In the genomic region with DNA sequence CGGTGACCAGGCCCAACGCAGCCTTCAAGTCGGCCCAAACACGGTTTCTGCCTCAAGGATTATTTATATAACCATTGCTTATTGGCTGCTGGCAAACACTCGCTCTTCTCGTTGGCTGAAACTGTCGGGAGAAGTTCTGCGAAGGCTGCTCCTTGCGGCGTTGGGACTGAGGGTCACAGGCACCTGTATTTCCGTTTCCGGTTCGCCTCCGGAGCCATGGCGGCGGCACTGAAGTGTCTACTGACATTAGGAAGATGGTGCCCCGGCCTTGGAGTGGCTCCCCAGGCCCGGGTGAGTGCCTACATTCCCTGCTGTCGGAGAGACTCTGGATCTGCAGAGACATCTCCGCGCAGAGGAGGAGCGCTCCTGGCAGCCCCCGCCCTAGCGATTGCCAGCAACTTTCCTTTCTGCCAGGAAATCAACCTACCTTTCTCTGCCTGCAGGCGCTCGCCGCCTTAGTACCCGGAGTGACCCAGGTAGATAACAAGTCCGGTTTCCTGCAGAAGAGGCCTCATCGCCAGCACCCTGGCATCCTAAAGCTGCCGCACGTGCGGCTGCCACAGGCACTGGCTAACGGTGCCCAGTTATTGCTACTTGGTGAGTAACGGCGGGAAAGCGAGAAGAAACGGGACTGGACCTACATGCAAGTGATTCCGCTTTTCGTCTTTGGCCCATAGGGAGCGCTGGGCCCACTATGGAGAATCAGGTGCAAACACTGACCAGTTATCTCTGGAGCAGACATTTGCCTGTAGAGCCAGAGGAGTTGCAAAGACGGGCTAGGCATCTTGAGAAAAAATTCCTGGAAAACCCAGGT, we compare ENCODE assay signal across 8 cellular contexts. TPM values are rescaled to one million over a fixed set of nuclear protein-coding genes. Genes with fewer than 3 reads are reported as not detected.
DNase-seq lines count a peak whose midpoint lies in the region; ATAC-seq and TF ChIP-seq lines count a peak whose summit lies in the region.

A gene with protein sequence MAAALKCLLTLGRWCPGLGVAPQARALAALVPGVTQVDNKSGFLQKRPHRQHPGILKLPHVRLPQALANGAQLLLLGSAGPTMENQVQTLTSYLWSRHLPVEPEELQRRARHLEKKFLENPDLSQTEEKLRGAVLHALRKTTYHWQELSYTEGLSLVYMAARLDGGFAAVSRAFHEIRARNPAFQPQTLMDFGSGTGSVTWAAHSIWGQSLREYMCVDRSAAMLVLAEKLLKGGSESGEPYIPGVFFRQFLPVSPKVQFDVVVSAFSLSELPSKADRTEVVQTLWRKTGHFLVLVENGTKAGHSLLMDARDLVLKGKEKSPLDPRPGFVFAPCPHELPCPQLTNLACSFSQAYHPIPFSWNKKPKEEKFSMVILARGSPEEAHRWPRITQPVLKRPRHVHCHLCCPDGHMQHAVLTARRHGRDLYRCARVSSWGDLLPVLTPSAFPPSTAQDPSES (plus strand): TSS at position 194 of the 814 bp plus-strand sequence. CDS start 23 bp downstream, at position 217.

- peak; percentile 77 for TF ChIP-seq POLR2A in transverse colon (IDR thresholded peaks at IDR 0.05)

- TF ChIP-seq EP300 in transverse colon (IDR thresholded peaks at IDR 0.05; ENCODE audit: low read depth): no peak

- H3K9me3 ChIP-seq in adipocyte (ENCODE audit: control insufficient read depth, low read length) (no peaks in the 10 kb centered on the region), trophoblast cell (ENCODE audit: insufficient read depth, low read depth, low read length) (no peaks in the 10 kb centered on the region), transverse colon (no peaks in the 10 kb centered on the region)

- H3K4ac ChIP-seq in trophoblast cell (ENCODE audit: low read depth, low read length): peak within 1 kb of the TSS; percentile 65

- H3K4me1 ChIP-seq in adipocyte (ENCODE audit: control insufficient read depth, insufficient read depth, low read length): peaks cover 40% of the 10 kb centered on the region
- H3K4me1 ChIP-seq in trophoblast cell (ENCODE audit: control insufficient read depth in 1 of 2, insufficient read depth in 2 of 2, low read length in 2 of 2): peaks cover 8 to 14% of the 10 kb centered on the region in 2 experiments
- peaks cover 6 to 29% (median 26%) of the 10 kb centered on the region in 4 donors for H3K4me1 ChIP-seq in transverse colon

- H2AFZ ChIP-seq in trophoblast cell (ENCODE audit: insufficient read depth, low read length, poor library complexity): peak within 1 kb of the TSS; percentile 96

- peak within 1 kb of the TSS; percentile 76 for H3K18ac ChIP-seq in trophoblast cell (ENCODE audit: low read length)

- TF ChIP-seq CTCF in GM12874 (IDR thresholded peaks at IDR 0.05; ENCODE audit: insufficient read depth, low read depth, low read length) (peak; percentile 50), transverse colon (IDR thresholded peaks at IDR 0.05) (peak; percentile 12 to 69 (median 27))

- H3K27ac ChIP-seq in trophoblast cell (ENCODE audit: low read depth, low read length) (peak within 1 kb of the TSS; percentile 71), transverse colon (peak within 1 kb of the TSS; percentile 84 to 91 (median 88))

- ATAC-seq in HG02759 (IDR thresholded peaks at IDR 0.05; ENCODE audit: unreplicated experiment): peak; percentile 97

- H3K4me2 ChIP-seq in trophoblast cell (ENCODE audit: low read length): peak within 1 kb of the TSS; percentile 66

- peaks cover 3% of the 10 kb centered on the region for H3K79me1 ChIP-seq in trophoblast cell (ENCODE audit: low read length)

- no CpG with 5 or more reads among the region's 42 CpGs for WGBS in trophoblast cell (ENCODE audit: extremely low coverage, insufficient coverage, insufficient read length)
- WGBS in transverse colon (ENCODE audit: low coverage in 1 of 2), 2 donors: 0 to 1% methylated on average over 1 to 41 of the region's 42 CpGs

- H3K4me3 ChIP-seq in adipocyte (ENCODE audit: low read length): peak within 1 kb of the TSS; percentile 94
- H3K4me3 ChIP-seq in trophoblast cell (ENCODE audit: low read depth, low read length): peak within 1 kb of the TSS; percentile 79
- peak within 1 kb of the TSS; percentile 71 to 89 (median 78) for H3K4me3 ChIP-seq in transverse colon

- H3K27me3 ChIP-seq in adipocyte (replicated peaks; ENCODE audit: control insufficient read depth, insufficient read depth, low read length) (no peaks in the 10 kb centered on the region), trophoblast cell (ENCODE audit: insufficient read depth, low read length) (no peaks in the 10 kb centered on the region), transverse colon (no peaks in the 10 kb centered on the region)

- no peak within 1 kb of the TSS for H3K23ac ChIP-seq in trophoblast cell (ENCODE audit: low read length)

- H3K9ac ChIP-seq in adipocyte (ENCODE audit: low read length): peak within 1 kb of the TSS; percentile 91
- peak within 1 kb of the TSS; percentile 55 for H3K9ac ChIP-seq in trophoblast cell (ENCODE audit: low read length)

- H4K8ac ChIP-seq in trophoblast cell (ENCODE audit: low read depth, low read length): peak within 1 kb of the TSS; percentile 98

- DNase-seq in NCI-H1417 (lab: John Stamatoyannopoulos, UW) (peak; percentile 86 to 94 (median 94)), T follicular helper cell (ENCODE audit: low read depth) (peak; percentile 78), adipocyte (ENCODE audit: low read depth) (peak; percentile 98), cardiac septum (ENCODE audit: low spot score) (peak; percentile 93), trophoblast cell (peak; percentile 90 to 96), transverse colon (peak; percentile 92)

- peaks cover 1% of the 10 kb centered on the region for H3K79me2 ChIP-seq in trophoblast cell (ENCODE audit: control insufficient read depth, insufficient read depth, low read length, poor library complexity)

- H2AK5ac ChIP-seq in trophoblast cell (ENCODE audit: low read length): peak within 1 kb of the TSS; percentile 49

- H2BK120ac ChIP-seq in trophoblast cell (ENCODE audit: insufficient read depth, low read length, poor library complexity): peak within 1 kb of the TSS; percentile 30

- intact Hi-C loops in cardiac septum (cut with DNase I): loop anchor here (2.0 kb wide), 1 partner anchor 19 kb away; no protein-coding TSS in a partner anchor
- intact Hi-C loops in transverse colon (cut with DNase I; ENCODE audit: low total_unique reads): no loop called here

- H2BK5ac ChIP-seq in trophoblast cell (ENCODE audit: low read depth, low read length, poor library complexity): peak within 1 kb of the TSS; percentile 24

- peak within 1 kb of the TSS; percentile 74 for H3K14ac ChIP-seq in trophoblast cell (ENCODE audit: low read length)

- peak within 1 kb of the TSS; percentile 77 for H4K12ac ChIP-seq in trophoblast cell (ENCODE audit: low read depth, low read length)

- peak within 1 kb of the TSS; percentile 25 for H2BK12ac ChIP-seq in trophoblast cell (ENCODE audit: low read length)

- peak within 1 kb of the TSS; percentile 72 for H4K91ac ChIP-seq in trophoblast cell (ENCODE audit: low read depth, low read length)

- H3K36me3 ChIP-seq in adipocyte (ENCODE audit: control insufficient read depth, insufficient read depth, low read length, severe bottlenecking): peaks cover 28% of the 10 kb centered on the region
- peaks cover 6 to 17% of the 10 kb centered on the region in 2 experiments for H3K36me3 ChIP-seq in trophoblast cell (ENCODE audit: control insufficient read depth in 1 of 2, insufficient read depth in 2 of 2, low read length in 2 of 2)
- peaks cover 0 to 33% (median 15%) of the 10 kb centered on the region in 4 donors for H3K36me3 ChIP-seq in transverse colon

- in situ Hi-C loops in transverse colon (cut with MboI; ENCODE audit: low pct_ligation_motif_present in 1 of 4, low pct_unique_long_range_greater_than_20kb in 1 of 4, low sequenced_read_pairs in 3 of 4): loop anchor here in 1 of 4 donors (25.0 kb wide), 1 partner anchor 303 kb away; the partner anchor contains the start of genes ANG and RNASE4

RNA-seq across cellular contexts. Expression of the gene that starts here (rescaled TPM):
- total RNA-seq in cardiac septum (34.6 TPM), transverse colon (100 to 1,000 TPM in 2 of 4 donors, 10 to 100 TPM in 2; 74.8 to 124 (median 108) TPM)
- polyA plus RNA-seq in trophoblast cell (2013): 42.3 and 43.4 TPM in 2 replicates

Comparison
In these comparisons a context has a peak if more than half of its experiments do, and no peak if none do; other contexts are left out.
1. Peak in every context shown above with its lines: DNase-seq, ATAC-seq, H3K4me3 ChIP-seq and H3K27ac ChIP-seq.